27 cellular contexts compared by ENCODE assay signal in genomic region chr4:126247409-126247808, GRCh38.
"Had no signal": no experiment of that assay in that cellular context is flagged by ENCODE, and none has a peak within 500 bp of the region (broad histone marks: within the 10 kb centered on the region; RNA-seq: fewer than 3 reads in every experiment).

No MANE protein-coding gene starts in this region.

- H3K9me3 ChIP-seq: body of pancreas, MG63 had no signal

- H3K4me3 ChIP-seq: ascending aorta, body of pancreas, coronary artery, MG63 had no signal

- H3K4me1 ChIP-seq: ascending aorta, body of pancreas had no signal

- H3K27ac ChIP-seq: ascending aorta, body of pancreas, coronary artery, KMS-11 had no signal

- H3K27me3 ChIP-seq: ascending aorta, body of pancreas, MG63 had no signal

- ATAC-seq: activated CD8-positive, alpha-beta T cell treated with anti-CD3 and anti-CD28 coated beads, Interleukin-2, amount 10 ng/mL, durations not matched to agents 7 days and 5 days; activated naive CD4-positive, alpha-beta T cell treated with anti-CD3 and anti-CD28 coated beads, Interleukin-2, amount 50 U/mL, for 72 hours; activated naive CD8-positive, alpha-beta T cell treated with anti-CD3 and anti-CD28 coated beads, Interleukin-2, amount 50 U/mL, for 24 hours; body of pancreas; T-cell; WTC11 had no signal

- H3K4me2 ChIP-seq: KMS-11 had no signal

- DNase-seq: activated CD4-positive, alpha-beta T cell treated with anti-CD3 and anti-CD28 coated beads for 48 hours; activated CD4-positive, alpha-beta T cell treated with anti-CD3 and anti-CD28 coated beads, Interleukin-2, amount 50 U/mL, for 4 hours; activated CD4-positive, CD25-positive, alpha-beta regulatory T cell treated with anti-CD3 and anti-CD28 coated beads, Interleukin-2, amount 50 U/mL, for 72 hours; activated CD8-positive, alpha-beta memory T cell treated with anti-CD3 and anti-CD28 coated beads, Interleukin-2, amount 50 U/mL, for 48 hours; activated CD8-positive, alpha-beta T cell treated with anti-CD3 and anti-CD28 coated beads, Interleukin-2, amount 10 ng/mL, durations not matched to agents 7 days and 5 days; activated effector memory CD4-positive, alpha-beta T cell treated with Interleukin-2 at 50 U/mL for 16 hours; activated naive CD4-positive, alpha-beta T cell; activated naive CD8-positive, alpha-beta T cell treated with anti-CD3 and anti-CD28 coated beads, Interleukin-2, amount 50 U/mL, for 24 hours; activated T-cell treated with anti-CD3 and anti-CD28 coated beads, Interleukin-2, amount 50 U/mL, for 1 hour; amniotic stem cell; body of pancreas; central memory CD4-positive, alpha-beta T cell; MG63; NCI-H146; NCI-H187 treated with DMSO at 0.1 percent for 48 hours; NCI-H2171; NCI-H2227 treated with DMSO at 0.1 percent for 48 hours; NCI-H526; NCI-H774; SHP77 treated with DMSO at 0.1 percent for 48 hours; T-cell; T1000 had no signal

- H3K9ac ChIP-seq: KMS-11 had no signal

- H3K36me3 ChIP-seq: ascending aorta, MG63 had no signal
